In the genomic region with DNA sequence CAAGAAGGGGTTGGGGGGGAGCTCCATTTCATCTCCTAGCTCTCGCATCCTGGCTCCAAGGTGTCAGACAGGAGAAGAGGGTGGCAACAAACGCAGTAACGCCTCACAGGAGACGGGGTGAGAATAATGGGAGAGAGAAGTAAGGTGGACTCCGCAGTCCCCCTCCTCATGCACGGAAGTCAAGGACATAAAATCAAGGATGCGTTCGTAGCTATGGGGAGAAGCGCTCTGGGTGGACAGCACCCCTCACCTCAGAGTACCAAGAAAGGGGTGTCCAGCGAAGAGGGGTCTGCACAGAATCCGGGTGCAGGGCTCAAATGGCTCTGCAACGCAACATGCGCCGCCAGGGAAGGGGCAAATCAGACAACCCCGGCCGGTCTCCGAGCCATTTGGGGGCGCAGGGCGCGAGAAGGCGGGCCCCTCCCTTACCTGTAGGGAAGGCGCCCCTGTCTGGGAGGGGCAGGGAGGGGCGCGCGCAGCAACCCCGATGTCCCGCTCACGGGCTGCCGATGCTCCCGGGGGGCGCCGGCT, we compare ENCODE assay signal across 8 cellular contexts. TPM values are rescaled to one million over a fixed set of nuclear protein-coding genes. Genes with fewer than 3 reads are reported as not detected.
DNase-seq lines count a peak whose midpoint lies in the region; ATAC-seq and TF ChIP-seq lines count a peak whose summit lies in the region.

No MANE protein-coding gene starts in this region.

- no peaks in the 10 kb centered on the region for H3K9me3 Mint-ChIP-seq in activated naive CD8-positive, alpha-beta T cell (ENCODE audit: low read depth)

- peaks cover 10% of the 10 kb centered on the region for H3K27me3 ChIP-seq in kidney epithelial cell (ENCODE audit: control insufficient read depth, insufficient read depth, low read length)
- H3K27me3 ChIP-seq in stomach: no peaks in the 10 kb centered on the region

- H3K27me3 Mint-ChIP-seq in activated naive CD8-positive, alpha-beta T cell: no peaks in the 10 kb centered on the region

- no peaks in the 10 kb centered on the region for H3K9me3 ChIP-seq in stomach

- H3K27ac ChIP-seq in stomach: peak overlapping the region; percentile 88 to 98 (median 94)

- TF ChIP-seq EP300 in stomach (IDR thresholded peaks at IDR 0.05): no peak

- peaks cover 39% of the 10 kb centered on the region for H3K4me1 Mint-ChIP-seq in activated naive CD8-positive, alpha-beta T cell (ENCODE audit: low read depth)

- H3K36me3 ChIP-seq in kidney epithelial cell (ENCODE audit: control insufficient read depth, insufficient read depth, low read length): no peaks in the 10 kb centered on the region
- peaks cover 0 to 3% (median 0%) of the 10 kb centered on the region in 4 donors for H3K36me3 ChIP-seq in stomach

- H3K4me3 Mint-ChIP-seq in activated naive CD8-positive, alpha-beta T cell: peak overlapping the region; percentile 92

- peak overlapping the region; percentile 77 for H3K27ac Mint-ChIP-seq in activated naive CD8-positive, alpha-beta T cell

- H3K4me3 ChIP-seq in kidney epithelial cell (ENCODE audit: low read depth, low read length) (peak overlapping the region; percentile 56), stomach (peak overlapping the region; percentile 87 to 100 (median 94))

- intact Hi-C loops in stomach (cut with DNase I; ENCODE audit: low total_unique reads): no loop called here

- TF ChIP-seq CTCF in kidney epithelial cell (IDR thresholded peaks at IDR 0.05; ENCODE audit: insufficient read depth, low read length, poor library complexity, severe bottlenecking) (no peak), stomach (IDR thresholded peaks at IDR 0.05) (peak in 1 of 7 experiments; percentile 7)

- no peak for TF ChIP-seq POLR2A in stomach (IDR thresholded peaks at IDR 0.05)

- 1 to 4% (median 1%) methylated on average over 17 to 31 of the region's 32 CpGs for WGBS in stomach, 5 donors

- peak; percentile 14 for ATAC-seq in HG03565 (IDR thresholded peaks at IDR 0.05; ENCODE audit: unreplicated experiment)

- H3K36me3 Mint-ChIP-seq in activated naive CD8-positive, alpha-beta T cell: no peaks in the 10 kb centered on the region

- DNase-seq in stimulated activated CD4-positive, alpha-beta T cell treated with anti-CD3 and anti-CD28 coated beads, Interleukin-15, amount 100 ng/mL, for 24 hours: peak; percentile 18
- DNase-seq in stimulated activated CD4-positive, alpha-beta T cell treated with anti-CD3 and anti-CD28 coated beads, Interleukin-12 subunit alpha, Interleukin-12 subunit beta, amount 100 ng/mL, for 4 hours: no peak
- no peak for DNase-seq in kidney epithelial cell (ENCODE audit: low read depth)
- DNase-seq in stomach: no peak
- no peak for DNase-seq in cortex of kidney (lab: John Stamatoyannopoulos, UW)
- no peak for DNase-seq in SW480 (ENCODE audit: low spot score)

- peaks cover 22 to 62% (median 52%) of the 10 kb centered on the region in 4 donors for H3K4me1 ChIP-seq in stomach

RNA-seq across cellular contexts. Expression of a gene that starts 0.6 kb away (rescaled TPM):
- total RNA-seq in kidney epithelial cell (32.5 and 37.7 TPM in 2 replicates), stomach (100 to 1,000 TPM in 2 of 5 donors, 10 to 100 TPM in 3; 14.7 to 311 (median 58.0) TPM)
- polyA plus RNA-seq in stomach: 10 to 100 TPM; 13.3 to 19.3 (median 17.9) TPM

RNA-seq across cellular contexts. Expression of a gene that starts 18.8 kb away (rescaled TPM):
- total RNA-seq in kidney epithelial cell (3.1 and 3.8 TPM in 2 replicates), stomach (1 to 10 TPM in 2 of 5 donors, under 1 TPM in 1, not detected in 2; 0.14 to 1.7 (median 1.3) TPM)
- 1 to 10 TPM in 1 of 3 donors, under 1 TPM in 2; 0.61 to 2.4 (median 0.62) TPM for polyA plus RNA-seq in stomach

RNA-seq across cellular contexts. Expression of a gene that starts 47.6 kb away (rescaled TPM):
- total RNA-seq in kidney epithelial cell (not detected in 2 replicates), stomach (under 1 TPM in 1 of 5 donors, not detected in 4; 0.73 TPM)
- polyA plus RNA-seq in stomach: under 1 TPM in 2 of 3 donors, not detected in 1; 0.30 to 0.31 TPM

RNA-seq across cellular contexts. Expression of a gene that starts 52.4 kb away (rescaled TPM):
- 37.5 and 53.9 TPM in 2 replicates for total RNA-seq in kidney epithelial cell
- total RNA-seq in stomach: 100 to 1,000 TPM in 1 of 5 donors, 10 to 100 TPM in 4; 10.5 to 132 (median 36.2) TPM
- polyA plus RNA-seq in stomach: 10 to 100 TPM; 16.8 to 52.0 (median 44.1) TPM

RNA-seq across cellular contexts. Expression of a gene that starts 56.4 kb away (rescaled TPM):
- total RNA-seq in kidney epithelial cell: 39.1 and 52.7 TPM in 2 replicates
- total RNA-seq in stomach: 10 to 100 TPM; 19.8 to 34.5 (median 30.4) TPM
- polyA plus RNA-seq in stomach: 10 to 100 TPM; 25.4 to 30.7 (median 29.9) TPM
